In genomic region chr16:73254983-73255382, GRCh38 we compare ENCODE assay signal across 20 cellular contexts.
A peak's percentile ranks its signal among the peaks of the same experiment; 100 is the strongest.
DNase-seq lines count a peak whose midpoint lies in the region; ATAC-seq and TF ChIP-seq lines count a peak whose summit lies in the region.
"Had no signal": no experiment of that assay in that cellular context is flagged by ENCODE, and none has a peak within 500 bp of the region (broad histone marks: within the 10 kb centered on the region; RNA-seq: fewer than 3 reads in every experiment).

No MANE protein-coding gene starts in this region.

- H2AK5ac ChIP-seq in mesendoderm (ENCODE audit: low read length), result no peak overlapping the region

- H3K56ac ChIP-seq in mesendoderm (ENCODE audit: low read length), result no peak overlapping the region

- no peak overlapping the region for H3K23ac ChIP-seq in mesendoderm (ENCODE audit: low read length)

- POLR2A ChIA-PET in PC-3 (lab: Charles Lee; ENCODE audit: unreplicated experiment), result no interaction called here

- H3K9me2 ChIP-seq in PC-3 (replicated peaks; ENCODE audit: low read length), result no peaks in the 10 kb centered on the region

- CTCF ChIA-PET in PC-3 (lab: Charles Lee), result no interaction called here

- H3K4me1 ChIP-seq in PC-3 (ENCODE audit: insufficient read depth, low read length) (no peaks in the 10 kb centered on the region), mesendoderm (ENCODE audit: control insufficient read depth, low read depth, low read length) (no peaks in the 10 kb centered on the region)

- H2AFZ ChIP-seq in PC-3 (ENCODE audit: low read length), result no peak overlapping the region

- H3K4me2 ChIP-seq in PC-3 (ENCODE audit: low read length), result no peak overlapping the region
- no peak overlapping the region for H3K4me2 ChIP-seq in mesendoderm (ENCODE audit: low read length)

- no peak overlapping the region for H3K18ac ChIP-seq in mesendoderm (ENCODE audit: low read length)

- H2BK120ac ChIP-seq in mesendoderm (ENCODE audit: low read depth, low read length), result no peak overlapping the region

- no peaks in the 10 kb centered on the region for H3K79me1 ChIP-seq in mesendoderm (ENCODE audit: low read length)

- TF ChIP-seq CTCF in PC-3 (conservative IDR thresholded peaks at IDR 0.05; ENCODE audit: low read depth, low read length), result no peak

- H3K9me3 ChIP-seq in PC-3 (ENCODE audit: low read length), result no peaks in the 10 kb centered on the region

- H4K20me1 ChIP-seq in PC-3 (ENCODE audit: low read length), result no peaks in the 10 kb centered on the region

- H3K27me3 ChIP-seq in PC-3 (ENCODE audit: low read length) (peaks cover 12% of the 10 kb centered on the region; the same call in 1 of the 2 replicates), mesendoderm (ENCODE audit: insufficient read depth, low read length, poor library complexity) (no peaks in the 10 kb centered on the region)

- no peak overlapping the region for H3K4ac ChIP-seq in mesendoderm (ENCODE audit: low read depth, low read length)

- ATAC-seq in PC-3 (no peak), left colon (peak; percentile 97), GM21381 (IDR thresholded peaks at IDR 0.05; ENCODE audit: unreplicated experiment) (no peak)
- ATAC-seq: HCT116 had no signal

- WGBS in mesendoderm (ENCODE audit: extremely low coverage, insufficient coverage, low lambda C conversion rate), result no CpG with 5 or more reads among the region's 4 CpGs

- intact Hi-C loops in PC-3 (cut with micrococcal nuclease) (no loop called here), left colon (cut with DNase I, micrococcal nuclease) (no loop called here)

- H3K79me2 ChIP-seq in PC-3 (ENCODE audit: low read length), result no peaks in the 10 kb centered on the region
- no peaks in the 10 kb centered on the region for H3K79me2 ChIP-seq in mesendoderm (ENCODE audit: control insufficient read depth, insufficient read depth, low read length)

- H3K27ac ChIP-seq in PC-3 (ENCODE audit: low read length) (no peak overlapping the region), mesendoderm (ENCODE audit: low read depth, low read length) (no peak overlapping the region)
- H3K27ac ChIP-seq: RWPE1 had no signal

- DNase-seq in COLO668 (lab: John Stamatoyannopoulos, UW; ENCODE audit: unreplicated experiment) (peak; percentile 25), DMS153 treated with DMSO at 0.1 percent for 48 hours (lab: John Stamatoyannopoulos, UW; ENCODE audit: unreplicated experiment) (peak; percentile 57), PC-3 (peak; percentile 6), left colon (no peak), SKM-1 treated with dmso at 0.1 percent for 144 hours (lab: John Stamatoyannopoulos, UW; ENCODE audit: unreplicated experiment) (no peak), NCI-H524 (lab: John Stamatoyannopoulos, UW) (no peak), mesendoderm (no peak)
- DNase-seq: GF-D8, GOT3, Kasumi-1, NCI-H1105 treated with DMSO at 0.1 percent for 48 hours, NCI-H1694 treated with DMSO at 0.1 percent for 48 hours, NCI-H2107, NCI-H446 treated with DMSO at 0.1 percent for 48 hours, NCI-H748 treated with DMSO at 0.1 percent for 48 hours, SIG-M5, T-helper 2 cell had no signal

- no peak overlapping the region for H2BK5ac ChIP-seq in mesendoderm (ENCODE audit: low read length)

- no peak overlapping the region for H4K8ac ChIP-seq in mesendoderm (ENCODE audit: low read depth, low read length)

- H3K4me3 ChIP-seq in PC-3 (ENCODE audit: low read length) (no peak overlapping the region), mesendoderm (ENCODE audit: low read length) (no peak overlapping the region)

- H3F3A ChIP-seq in PC-3 (ENCODE audit: low read length, unreplicated experiment), result no peaks in the 10 kb centered on the region

- H3K36me3 ChIP-seq in PC-3 (ENCODE audit: low read depth, low read length), result no peaks in the 10 kb centered on the region
- H3K36me3 ChIP-seq in mesendoderm (ENCODE audit: control insufficient read depth, insufficient read depth, low read length), result no peaks in the 10 kb centered on the region

- H4K5ac ChIP-seq in mesendoderm (ENCODE audit: low read length), result no peak overlapping the region

- H2BK15ac ChIP-seq in mesendoderm (replicated peaks; ENCODE audit: low read depth), result no peak overlapping the region

- BruUV-seq in PC-3 (replicated peaks; lab: Mats Ljungman, UMichigan), result no TSS peak

- H3K9ac ChIP-seq in PC-3 (ENCODE audit: low read length) (no peak overlapping the region), mesendoderm (ENCODE audit: low read length) (no peak overlapping the region)

Comparison
In these comparisons a context has a peak if more than half of its experiments do, and no peak if none do; other contexts are left out.
1. DNase-seq: peak in COLO668 (single experiment), DMS153 treated with DMSO at 0.1 percent for 48 hours (single experiment) and PC-3 (single experiment); none in left colon (0 of 2), SKM-1 treated with dmso at 0.1 percent for 144 hours (single experiment), NCI-H524 (0 of 2) and mesendoderm (single experiment).